ENCODE assay signal across 7 cellular contexts in genomic region chr11:47271961-47272661, GRCh38. TPM values are rescaled to one million over a fixed set of nuclear protein-coding genes. Genes with fewer than 3 reads are reported as not detected.
DNase-seq lines count a peak whose midpoint lies in the region; ATAC-seq, FAIRE-seq and TF ChIP-seq lines count a peak whose summit lies in the region.

No MANE protein-coding gene starts in this region.

- peak; percentile 59 for FAIRE-seq in GM12891 (lab: Jason Lieb, UNC)

- H3K9me3 Mint-ChIP-seq in activated naive CD8-positive, alpha-beta T cell treated with anti-CD3 and anti-CD28 coated beads, Interleukin-2, amount 10 ng/mL, durations not matched to agents 7 days and 5 days = no peaks in the 10 kb centered on the region
- no peaks in the 10 kb centered on the region for H3K9me3 Mint-ChIP-seq in osteocyte (ENCODE audit: unreplicated experiment)

- peak overlapping the region; percentile 8 for H3K27ac Mint-ChIP-seq in activated naive CD8-positive, alpha-beta T cell treated with anti-CD3 and anti-CD28 coated beads, Interleukin-2, amount 10 ng/mL, durations not matched to agents 7 days and 5 days
- H3K27ac Mint-ChIP-seq in osteocyte (ENCODE audit: unreplicated experiment) = peak overlapping the region; percentile 20

- H3K9me3 ChIP-seq in ovary = no peaks in the 10 kb centered on the region

- TF ChIP-seq EP300 in ovary (IDR thresholded peaks at IDR 0.05) = no peak

- no peak for TF ChIP-seq CTCF in osteocyte (IDR thresholded peaks at IDR 0.05)
- no peak for TF ChIP-seq CTCF in ovary (IDR thresholded peaks at IDR 0.05)

- H3K4me3 Mint-ChIP-seq in activated naive CD8-positive, alpha-beta T cell treated with anti-CD3 and anti-CD28 coated beads, Interleukin-2, amount 10 ng/mL, durations not matched to agents 7 days and 5 days = peak overlapping the region; percentile 85
- H3K4me3 Mint-ChIP-seq in osteocyte (ENCODE audit: unreplicated experiment) = peak overlapping the region; percentile 6

- no peak for TF ChIP-seq POLR2A in GM12891 (IDR thresholded peaks at IDR 0.05; ENCODE audit: low read depth, low read length)
- no peak for TF ChIP-seq POLR2A in ovary (IDR thresholded peaks at IDR 0.05)

- DNase-seq in GM12891 (ENCODE audit: insufficient read length, low spot score) (no peak), NCI-H146 (lab: John Stamatoyannopoulos, UW) (peak; percentile 48), osteocyte (ENCODE audit: extremely low spot score, unreplicated experiment) (no peak), ovary (no peak)
- no peak for DNase-seq in activated naive CD8-positive, alpha-beta T cell treated with anti-CD3 and anti-CD28 coated beads, Interleukin-2, amount 10 ng/mL, durations not matched to agents 7 days and 5 days
- DNase-seq in stimulated activated CD4-positive, alpha-beta T cell treated with anti-CD3 and anti-CD28 coated beads, Interleukin-4, amount 100 ng/mL, for 24 hours = no peak

- peaks cover 24% of the 10 kb centered on the region for H3K36me3 Mint-ChIP-seq in activated naive CD8-positive, alpha-beta T cell treated with anti-CD3 and anti-CD28 coated beads, Interleukin-2, amount 10 ng/mL, durations not matched to agents 7 days and 5 days
- H3K36me3 Mint-ChIP-seq in osteocyte (ENCODE audit: unreplicated experiment) = peaks cover 19% of the 10 kb centered on the region

- intact Hi-C loops in ovary (cut with DNase I) = no loop called here

- no peak overlapping the region for H3K4me3 ChIP-seq in ovary

- no peaks in the 10 kb centered on the region for H3K36me3 ChIP-seq in ovary

- H3K4me1 ChIP-seq in ovary (ENCODE audit: insufficient read depth) = peaks cover 1% of the 10 kb centered on the region

- no peak overlapping the region for H3K27ac ChIP-seq in ovary

- H3K4me1 Mint-ChIP-seq in activated naive CD8-positive, alpha-beta T cell treated with anti-CD3 and anti-CD28 coated beads, Interleukin-2, amount 10 ng/mL, durations not matched to agents 7 days and 5 days = peaks cover 37% of the 10 kb centered on the region
- H3K4me1 Mint-ChIP-seq in osteocyte (ENCODE audit: unreplicated experiment) = peaks cover 46% of the 10 kb centered on the region

- no peaks in the 10 kb centered on the region for H3K27me3 ChIP-seq in ovary

- no peaks in the 10 kb centered on the region for H3K27me3 Mint-ChIP-seq in activated naive CD8-positive, alpha-beta T cell treated with anti-CD3 and anti-CD28 coated beads, Interleukin-2, amount 10 ng/mL, durations not matched to agents 7 days and 5 days
- H3K27me3 Mint-ChIP-seq in osteocyte (ENCODE audit: unreplicated experiment) = no peaks in the 10 kb centered on the region

- POLR2A ChIA-PET in activated naive CD8-positive, alpha-beta T cell treated with anti-CD3 and anti-CD28 coated beads, Interleukin-2, amount 10 ng/mL, durations not matched to agents 7 days and 5 days (lab: Charles Lee) = interaction anchor here (2.0 to 4.8 kb wide), 4 partner anchors 13 to 58 kb away, joined by 14 to 36 read pairs (median 20); partner anchors contain the start of genes ACP2 and DDB2

- no peak for ATAC-seq in activated naive CD8-positive, alpha-beta T cell treated with anti-CD3 and anti-CD28 coated beads, Interleukin-2, amount 10 ng/mL, durations not matched to agents 7 days and 5 days (ENCODE audit: low read depth)
- no peak for ATAC-seq in HG03571 (IDR thresholded peaks at IDR 0.05; ENCODE audit: unreplicated experiment)

- 57 to 65% (median 61%) methylated on average over 11 of the region's 11 CpGs for WGBS in ovary, 3 donors

TF ChIP-seq in GM12891, 5 proteins besides CTCF, POLR2A, EP300 and RAD21:
- no peak for TF ChIP-seq POU2F2 (IDR thresholded peaks at IDR 0.05; ENCODE audit: low read depth, low read length)
- no peak for TF ChIP-seq SPI1 (IDR thresholded peaks at IDR 0.05; ENCODE audit: low read depth, low read length)
- TF ChIP-seq PAX5 (IDR thresholded peaks at IDR 0.05; ENCODE audit: insufficient read depth, low read length, severe bottlenecking) = no peak
- TF ChIP-seq POLR2AphosphoS5 (IDR thresholded peaks at IDR 0.05; ENCODE audit: low read depth, low read length) = no peak
- no peak for TF ChIP-seq TAF1 (IDR thresholded peaks at IDR 0.05; ENCODE audit: low read depth, low read length)

RNA-seq across cellular contexts. Expression of gene MADD, which starts 2.2 kb away (rescaled TPM):
- 15.8 TPM for polyA plus RNA-seq in GM12891 (2012; ENCODE audit: low read depth, missing spikeins)
- 100 to 1,000 TPM; 113 to 114 TPM for total RNA-seq in activated naive CD8-positive, alpha-beta T cell treated with anti-CD3 and anti-CD28 coated beads, Interleukin-2, amount 10 ng/mL, durations not matched to agents 7 days and 5 days
- total RNA-seq in osteocyte (55.4 and 67.2 TPM in 2 replicates), ovary (10 to 100 TPM; 29.7 to 53.5 (median 40.1) TPM)
- 10 to 100 TPM; 20.3 to 35.4 TPM for polyA plus RNA-seq in ovary

RNA-seq across cellular contexts. Expression of gene NR1H3, which starts 14.3 kb away (rescaled TPM):
- 3.9 TPM for polyA plus RNA-seq in GM12891 (2012; ENCODE audit: low read depth, missing spikeins)
- 10 to 100 TPM; 11.7 to 15.1 TPM for total RNA-seq in activated naive CD8-positive, alpha-beta T cell treated with anti-CD3 and anti-CD28 coated beads, Interleukin-2, amount 10 ng/mL, durations not matched to agents 7 days and 5 days
- total RNA-seq in osteocyte = 10.5 and 14.4 TPM in 2 replicates
- total RNA-seq in ovary = 10 to 100 TPM; 19.4 to 39.7 (median 29.0) TPM
- polyA plus RNA-seq in ovary = 10 to 100 TPM; 18.0 to 27.0 TPM

RNA-seq across cellular contexts. Expression of gene ACP2, which starts 23.5 kb away (rescaled TPM):
- 10.5 TPM for polyA plus RNA-seq in GM12891 (2012; ENCODE audit: low read depth, missing spikeins)
- total RNA-seq in activated naive CD8-positive, alpha-beta T cell treated with anti-CD3 and anti-CD28 coated beads, Interleukin-2, amount 10 ng/mL, durations not matched to agents 7 days and 5 days = 10 to 100 TPM; 26.5 to 31.1 TPM
- total RNA-seq in osteocyte = 55.7 and 60.5 TPM in 2 replicates
- total RNA-seq in ovary = 10 to 100 TPM; 15.1 to 25.5 (median 18.7) TPM
- polyA plus RNA-seq in ovary = 10 to 100 TPM; 14.7 to 20.1 TPM

RNA-seq across cellular contexts. Expression of gene DDB2, which starts 57.3 kb away (rescaled TPM):
- polyA plus RNA-seq in GM12891 (2012; ENCODE audit: low read depth, missing spikeins) = 133 TPM
- 100 to 1,000 TPM; 178 to 181 TPM for total RNA-seq in activated naive CD8-positive, alpha-beta T cell treated with anti-CD3 and anti-CD28 coated beads, Interleukin-2, amount 10 ng/mL, durations not matched to agents 7 days and 5 days
- 53.8 and 54.2 TPM in 2 replicates for total RNA-seq in osteocyte
- 10 to 100 TPM; 20.0 to 34.7 (median 25.8) TPM for total RNA-seq in ovary
- polyA plus RNA-seq in ovary = 10 to 100 TPM; 21.1 to 40.6 TPM
